Comparison of ENCODE assay signal across 30 cellular contexts in genomic region chr17:14488958-14489550, GRCh38.
"Had no signal": no experiment of that assay in that cellular context is flagged by ENCODE, and none has a peak within 500 bp of the region (broad histone marks: within the 10 kb centered on the region; RNA-seq: fewer than 3 reads in every experiment).

No MANE protein-coding gene starts in this region.

- ATAC-seq: left cardiac atrium; left lung; lower lobe of right lung; natural killer cell treated with Interleukin-12 subunit alpha and Interleukin-12 subunit beta and Interleukin-15 and Interleukin-18, amount 100 ng/mL, for 72 hours; pancreas; right cardiac atrium; stimulated activated memory B cell treated with anti-CD40 and anti-IgM and Interleukin-4, amounts not matched to agents 10 μg/mL and 1 μg/mL and 100 μg/mL, for 72 hours; stimulated activated naive CD8-positive, alpha-beta T cell treated with anti-CD3 and anti-CD28 coated beads, Interleukin-15, amount 100 ng/mL, for 72 hours had no signal

- H3K36me3 ChIP-seq: left lung, lower lobe of right lung, pancreas, prostate gland, sigmoid colon, tibial nerve, uterus had no signal

- H3K4me1 Mint-ChIP-seq: mesothelial cell of epicardium; naive B cell; stimulated activated memory B cell treated with anti-CD40 and anti-IgM and Interleukin-4, amounts not matched to agents 10 μg/mL and 1 μg/mL and 100 μg/mL, for 72 hours; stimulated activated naive CD8-positive, alpha-beta T cell treated with anti-CD3 and anti-CD28 coated beads, Interleukin-15, amount 100 ng/mL, for 72 hours had no signal

- H3K4me3 Mint-ChIP-seq: mesothelial cell of epicardium; naive B cell; natural killer cell treated with Interleukin-12 subunit alpha and Interleukin-12 subunit beta and Interleukin-15 and Interleukin-18, amount 100 ng/mL, for 72 hours; stimulated activated memory B cell treated with anti-CD40 and anti-IgM and Interleukin-4, amounts not matched to agents 10 μg/mL and 1 μg/mL and 100 μg/mL, for 72 hours; stimulated activated naive CD8-positive, alpha-beta T cell treated with anti-CD3 and anti-CD28 coated beads, Interleukin-15, amount 100 ng/mL, for 72 hours; type B pancreatic cell had no signal

- H3K4me1 ChIP-seq: left lung, lower lobe of right lung, pancreas, prostate gland, sigmoid colon, tibial nerve, uterus had no signal

- H3K9me3 ChIP-seq: left lung, lower lobe of right lung, pancreas, prostate gland, sigmoid colon, tibial nerve, uterus had no signal

- H3K9me3 Mint-ChIP-seq: natural killer cell treated with Interleukin-12 subunit alpha and Interleukin-12 subunit beta and Interleukin-15 and Interleukin-18, amount 100 ng/mL, for 72 hours; type B pancreatic cell had no signal

- H3K27me3 Mint-ChIP-seq: naive B cell; stimulated activated memory B cell treated with anti-CD40 and anti-IgM and Interleukin-4, amounts not matched to agents 10 μg/mL and 1 μg/mL and 100 μg/mL, for 72 hours; stimulated activated naive CD8-positive, alpha-beta T cell treated with anti-CD3 and anti-CD28 coated beads, Interleukin-15, amount 100 ng/mL, for 72 hours; type B pancreatic cell had no signal

- H3K4me3 ChIP-seq: left lung, lower lobe of right lung, pancreas, prostate gland, sigmoid colon, tibial nerve, uterus had no signal

- DNase-seq: hippocampal formation; kidney glomerular epithelial cell; left cardiac atrium; left lung; lower lobe of right lung; mammary epithelial cell; mesendoderm; naive B cell; nucleus accumbens; pancreas; posterior cingulate gyrus; retina; right cardiac atrium; sigmoid colon; small intestine; stimulated activated CD4-positive, alpha-beta T cell treated with anti-CD3 and anti-CD28 coated beads, Interleukin-1b, Interleukin-23, amount 100 ng/mL, for 48 hours; stimulated activated CD4-positive, alpha-beta T cell treated with anti-CD3 and anti-CD28 coated beads, Interleukin-2, amount 100 ng/mL, for 48 hours; stimulated activated CD4-positive, alpha-beta T cell treated with anti-CD3 and anti-CD28 coated beads, Interleukin-4, amount 100 ng/mL, for 4 hours; stimulated activated CD8-positive, alpha-beta memory T cell treated with anti-CD3 and anti-CD28 coated beads, Interleukin-4, amount 100 ng/mL, for 48 hours; stimulated activated naive CD4-positive, alpha-beta T cell treated with Interleukin-2 at 50 U/mL for 16 hours; stimulated activated naive CD8-positive, alpha-beta T cell treated with anti-CD3 and anti-CD28 coated beads, Interleukin-15, amount 100 ng/mL, for 72 hours; substantia nigra; uterus had no signal

- H3K27me3 ChIP-seq: left lung, pancreas, sigmoid colon, tibial nerve, uterus had no signal

- H3K27ac Mint-ChIP-seq: mesothelial cell of epicardium; natural killer cell treated with Interleukin-12 subunit alpha and Interleukin-12 subunit beta and Interleukin-15 and Interleukin-18, amount 100 ng/mL, for 72 hours; stimulated activated memory B cell treated with anti-CD40 and anti-IgM and Interleukin-4, amounts not matched to agents 10 μg/mL and 1 μg/mL and 100 μg/mL, for 72 hours; stimulated activated naive CD8-positive, alpha-beta T cell treated with anti-CD3 and anti-CD28 coated beads, Interleukin-15, amount 100 ng/mL, for 72 hours; type B pancreatic cell had no signal

- H3K36me3 Mint-ChIP-seq: mesothelial cell of epicardium; naive B cell; natural killer cell treated with Interleukin-12 subunit alpha and Interleukin-12 subunit beta and Interleukin-15 and Interleukin-18, amount 100 ng/mL, for 72 hours; stimulated activated memory B cell treated with anti-CD40 and anti-IgM and Interleukin-4, amounts not matched to agents 10 μg/mL and 1 μg/mL and 100 μg/mL, for 72 hours; type B pancreatic cell had no signal

- H3K27ac ChIP-seq: left lung, lower lobe of right lung, pancreas, prostate gland, sigmoid colon, tibial nerve, uterus had no signal

- FAIRE-seq: keratinocyte, pancreas, small intestine had no signal
